In the genomic region with DNA sequence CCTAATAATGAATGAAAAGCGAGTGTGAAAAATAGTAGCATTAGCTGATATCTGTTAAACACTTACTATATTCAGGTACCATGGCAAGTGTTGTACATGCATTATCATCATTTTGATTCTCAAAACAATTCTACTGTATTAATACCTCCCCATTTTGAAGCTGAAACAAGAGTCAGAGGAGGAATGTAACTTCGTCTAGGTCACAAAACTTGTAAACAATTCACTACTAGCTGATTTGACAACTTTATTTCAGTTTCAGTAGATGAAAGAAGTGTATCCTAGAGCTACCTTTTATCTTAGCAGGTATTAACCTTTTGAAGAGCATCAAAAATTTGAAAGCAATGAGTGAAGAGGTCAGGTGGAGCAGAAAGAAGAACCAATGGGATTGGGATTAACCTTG, we compare ENCODE assay signal across 20 cellular contexts. TPM values are rescaled to one million over a fixed set of nuclear protein-coding genes. Genes with fewer than 3 reads are reported as not detected.
DNase-seq lines count a peak whose midpoint lies in the region; ATAC-seq and TF ChIP-seq lines count a peak whose summit lies in the region.
"Had no signal": no experiment of that assay in that cellular context is flagged by ENCODE, and none has a peak within 500 bp of the region (broad histone marks: within the 10 kb centered on the region; RNA-seq: fewer than 3 reads in every experiment).

No MANE protein-coding gene starts in this region.

- H3K9me3 Mint-ChIP-seq in activated T-cell treated with anti-CD3 and anti-CD28 coated beads, Interleukin-2, amount 50 U/mL, for 4 hours: no peaks in the 10 kb centered on the region
- H3K9me3 Mint-ChIP-seq in stimulated activated naive CD8-positive, alpha-beta T cell treated with anti-CD3 and anti-CD28 coated beads, Interleukin-15, amount 100 ng/mL, for 72 hours: no peaks in the 10 kb centered on the region
- H3K9me3 Mint-ChIP-seq: WTC11 had no signal

- H3K27me3 Mint-ChIP-seq in activated T-cell treated with anti-CD3 and anti-CD28 coated beads, Interleukin-2, amount 50 U/mL, for 4 hours (ENCODE audit: low read depth): no peaks in the 10 kb centered on the region
- no peaks in the 10 kb centered on the region for H3K27me3 Mint-ChIP-seq in stimulated activated naive CD8-positive, alpha-beta T cell treated with anti-CD3 and anti-CD28 coated beads, Interleukin-15, amount 100 ng/mL, for 72 hours

- H3K4me1 Mint-ChIP-seq in activated T-cell treated with anti-CD3 and anti-CD28 coated beads, Interleukin-2, amount 50 U/mL, for 4 hours (ENCODE audit: low read depth): peaks cover 92% of the 10 kb centered on the region
- H3K4me1 Mint-ChIP-seq in stimulated activated naive CD8-positive, alpha-beta T cell treated with anti-CD3 and anti-CD28 coated beads, Interleukin-15, amount 100 ng/mL, for 72 hours: peaks cover 82% of the 10 kb centered on the region
- H3K4me1 Mint-ChIP-seq: WTC11 had no signal

- H3K4me1 ChIP-seq in colonic mucosa: no peaks in the 10 kb centered on the region

- peak overlapping the region in 1 of 2 donors; percentile 72 for H3K27ac Mint-ChIP-seq in stimulated activated naive CD8-positive, alpha-beta T cell treated with anti-CD3 and anti-CD28 coated beads, Interleukin-15, amount 100 ng/mL, for 72 hours
- H3K27ac Mint-ChIP-seq: WTC11 had no signal

- DNase-seq in activated T-cell treated with anti-CD3 and anti-CD28 coated beads, Interleukin-2, amount 50 U/mL, for 4 hours: no peak
- DNase-seq in activated T-cell treated with anti-CD3 and anti-CD28 coated beads, Interleukin-2, amount 50 U/mL, for 48 hours: no peak
- peak; percentile 55 for DNase-seq in OCI-M1 (lab: John Stamatoyannopoulos, UW)
- no peak for DNase-seq in colonic mucosa
- DNase-seq in stimulated activated naive CD8-positive, alpha-beta T cell treated with anti-CD3 and anti-CD28 coated beads, Interleukin-15, amount 100 ng/mL, for 72 hours: no peak
- no peak for DNase-seq in OCI-M2 (lab: John Stamatoyannopoulos, UW; ENCODE audit: unreplicated experiment)
- no peak for DNase-seq in Right ventricle myocardium superior
- DNase-seq: ACHN; activated effector memory CD4-positive, alpha-beta T cell treated with anti-CD3 and anti-CD28 coated beads, Interleukin-2, amount 50 U/mL, for 16 hours; Caco-2; foreskin fibroblast; GF-D8; left ventricle myocardium superior; NCI-H1105; retina; stimulated activated CD4-positive, alpha-beta T cell treated with anti-CD3 and anti-CD28 coated beads, Interleukin-4, amount 100 ng/mL, for 1 hour had no signal

- no peak overlapping the region for H3K4me3 ChIP-seq in colonic mucosa

- intact Hi-C loops in colonic mucosa (cut with DNase I): no loop called here
- intact Hi-C loops in Right ventricle myocardium superior (cut with DNase I): no loop called here

- H3K36me3 Mint-ChIP-seq in activated T-cell treated with anti-CD3 and anti-CD28 coated beads, Interleukin-2, amount 50 U/mL, for 4 hours (ENCODE audit: insufficient read depth): no peaks in the 10 kb centered on the region
- H3K36me3 Mint-ChIP-seq: WTC11 had no signal

- peak overlapping the region; percentile 81 for H3K4me3 Mint-ChIP-seq in activated T-cell treated with anti-CD3 and anti-CD28 coated beads, Interleukin-2, amount 50 U/mL, for 4 hours
- peak overlapping the region; percentile 69 to 73 for H3K4me3 Mint-ChIP-seq in stimulated activated naive CD8-positive, alpha-beta T cell treated with anti-CD3 and anti-CD28 coated beads, Interleukin-15, amount 100 ng/mL, for 72 hours
- H3K4me3 Mint-ChIP-seq: WTC11 had no signal

- no peaks in the 10 kb centered on the region for H3K36me3 ChIP-seq in colonic mucosa

- ATAC-seq in activated T-cell treated with anti-CD3 and anti-CD28 coated beads, Interleukin-2, amount 50 U/mL, for 4 hours: no peak
- no peak for ATAC-seq in stimulated activated naive CD8-positive, alpha-beta T cell treated with anti-CD3 and anti-CD28 coated beads, Interleukin-15, amount 100 ng/mL, for 72 hours
- no peak for ATAC-seq in HG02938 (IDR thresholded peaks at IDR 0.05; ENCODE audit: unreplicated experiment)
- no peak for ATAC-seq in Right ventricle myocardium superior (ENCODE audit: poor library complexity)
- ATAC-seq: left ventricle myocardium superior, SK-N-SH treated with all-trans-retinoic acid at 6 μM for 48 hours, WTC11 had no signal

- no peaks in the 10 kb centered on the region for H3K9me3 ChIP-seq in colonic mucosa
- H3K9me3 ChIP-seq: Caco-2 had no signal

- H3K27me3 ChIP-seq in colonic mucosa: no peaks in the 10 kb centered on the region

- no peak for TF ChIP-seq CTCF in colonic mucosa (IDR thresholded peaks at IDR 0.05)

- H3K27ac ChIP-seq in colonic mucosa: peak overlapping the region; percentile 4

- H3K9ac ChIP-seq in colonic mucosa (ENCODE audit: low read depth in 2 of 2, low read length in 2 of 2): no peak overlapping the region

RNA-seq across cellular contexts. Expression of gene CD84, which starts 1.6 kb away (rescaled TPM):
- 10 to 100 TPM in 1 of 3 donors, 1 to 10 TPM in 2; 7.0 to 14.7 (median 7.7) TPM for total RNA-seq in activated T-cell treated with anti-CD3 and anti-CD28 coated beads, Interleukin-2, amount 50 U/mL, for 4 hours
- 1 to 10 TPM; 1.3 to 3.0 TPM for total RNA-seq in colonic mucosa
- total RNA-seq in Right ventricle myocardium superior: 2.5 TPM
- total RNA-seq: bronchial epithelial cell, Caco-2 had no signal

RNA-seq across cellular contexts. Expression of gene SLAMF6, which starts 54.6 kb away (rescaled TPM):
- total RNA-seq in activated T-cell treated with anti-CD3 and anti-CD28 coated beads, Interleukin-2, amount 50 U/mL, for 4 hours: 10 to 100 TPM; 19.4 to 26.6 (median 19.6) TPM
- total RNA-seq in colonic mucosa (1 to 10 TPM; 1.1 to 1.4 TPM), Right ventricle myocardium superior (0.30 TPM)
- total RNA-seq: bronchial epithelial cell, Caco-2, WTC11 had no signal

Comparison
In these comparisons a context has a peak if more than half of its experiments do, and no peak if none do; other contexts are left out.
1. RNA of gene SLAMF6, which starts 54.6 kb away (total RNA-seq): 19.4 to 26.6 TPM in activated T-cell treated with anti-CD3 and anti-CD28 coated beads, Interleukin-2, amount 50 U/mL, for 4 hours; 1.1 to 1.4 TPM in colonic mucosa and 0.30 TPM in Right ventricle myocardium superior (single experiment); every median in the first group is over 4 times any median in the second.